In the genomic region with DNA sequence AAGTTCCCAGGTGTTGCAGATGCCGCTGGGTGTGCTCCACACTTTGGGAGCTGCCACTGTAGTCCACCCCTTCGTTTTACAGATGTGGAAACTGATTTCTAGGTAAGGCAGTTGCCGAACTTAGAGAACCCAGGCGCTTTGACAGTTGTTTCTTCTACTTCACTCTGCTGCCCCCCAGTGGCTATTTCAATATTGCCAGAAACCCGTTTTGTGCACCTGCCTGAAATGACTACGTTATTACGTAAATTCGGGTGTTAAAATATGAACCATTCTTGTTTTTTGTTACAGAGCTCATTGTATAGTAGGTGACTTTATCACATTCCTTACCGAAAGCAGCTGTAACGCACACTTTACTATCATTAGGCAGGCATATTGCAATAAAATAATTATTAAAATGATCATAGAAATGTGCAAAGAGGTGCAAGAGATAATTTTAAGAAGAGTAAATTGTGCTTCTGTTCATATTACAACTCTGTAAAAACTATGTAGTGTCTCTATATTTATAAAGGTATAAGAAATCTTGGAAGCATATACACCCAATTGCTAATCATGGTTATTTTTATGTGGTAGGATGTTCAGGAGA, we compare ENCODE assay signal across 8 cellular contexts. TPM values are rescaled to one million over a fixed set of nuclear protein-coding genes. Genes with fewer than 3 reads are reported as not detected.
DNase-seq lines count a peak whose midpoint lies in the region; ATAC-seq and TF ChIP-seq lines count a peak whose summit lies in the region.

No MANE protein-coding gene starts in this region.

- TF ChIP-seq CTCF in AG10803 (conservative IDR thresholded peaks at IDR 0.05; ENCODE audit: low read length) (peak; percentile 91), H9 (conservative IDR thresholded peaks at IDR 0.05) (peak; percentile 88)

- no peak overlapping the region for H4K5ac ChIP-seq in H9 (ENCODE audit: insufficient read length, low read depth, low read length)

- H2BK5ac ChIP-seq in H9 (ENCODE audit: insufficient read length, low read length) = no peak overlapping the region

- H3K9me3 Mint-ChIP-seq in H9 = no peaks in the 10 kb centered on the region; a peak in 2 of 5 replicates

- H4K91ac ChIP-seq in H9 (ENCODE audit: insufficient read length, low read depth, low read length) = no peak overlapping the region

- H2BK12ac ChIP-seq in H9 (ENCODE audit: insufficient read length, low read depth, low read length) = no peak overlapping the region

- no peak overlapping the region for H2BK120ac ChIP-seq in H9 (ENCODE audit: low read depth, low read length, poor library complexity, severe bottlenecking)

- no peak overlapping the region for H3T11ph ChIP-seq in H9 (ENCODE audit: low read length)

- no peak overlapping the region for H3K4me3 ChIP-seq in AG10803 (ENCODE audit: low read length)

- H3K18ac ChIP-seq in H9 (ENCODE audit: insufficient read length, low read depth, low read length) = no peak overlapping the region

- ATAC-seq in HG02763 (IDR thresholded peaks at IDR 0.05; ENCODE audit: unreplicated experiment) = no peak

- no peaks in the 10 kb centered on the region for H3K79me1 ChIP-seq in H9 (ENCODE audit: insufficient read depth, low read depth, low read length, poor library complexity, severe bottlenecking)

- no peaks in the 10 kb centered on the region for H3K27me3 ChIP-seq in H9 (ENCODE audit: insufficient read depth, low read length)

- no peaks in the 10 kb centered on the region for H4K20me1 ChIP-seq in H9 (ENCODE audit: control insufficient read depth, insufficient read depth, insufficient read length)

- H3K4me1 Mint-ChIP-seq in H9 = peaks cover 0 to 6% of the 10 kb centered on the region in 2 experiments; a peak in 2 of 4 replicates

- peaks cover 2% of the 10 kb centered on the region; the same call in 1 of the 2 replicates for H3K27me3 Mint-ChIP-seq in H9 (ENCODE audit: low read depth)

- H3K23me2 ChIP-seq in H9 (ENCODE audit: insufficient read length, low read depth, low read length, poor library complexity, severe bottlenecking) = no peaks in the 10 kb centered on the region

- no peak overlapping the region for H3K4me2 ChIP-seq in H9 (ENCODE audit: insufficient read depth, insufficient read length, low read length)

- no peak overlapping the region for H3K14ac ChIP-seq in H9 (ENCODE audit: insufficient read depth, low read length)

- H3K4me1 ChIP-seq in H9 (ENCODE audit: insufficient read depth, low read length) = no peaks in the 10 kb centered on the region

- H3K27ac ChIP-seq in H9 (ENCODE audit: insufficient read length, low read depth, low read length) = no peak overlapping the region

- no peaks in the 10 kb centered on the region for H3K79me2 ChIP-seq in H9 (ENCODE audit: insufficient read depth, low read length)

- no peak overlapping the region for H2AK5ac ChIP-seq in H9 (ENCODE audit: insufficient read length, low read length)

- H3K9me3 ChIP-seq in H9 (ENCODE audit: control insufficient read depth, low read depth, low read length) = no peaks in the 10 kb centered on the region

- H2AFZ ChIP-seq in H9 (ENCODE audit: low read length) = no peak overlapping the region

- DNase-seq in AG10803 (ENCODE audit: low read depth) = peak; percentile 61
- DNase-seq in H9 = peak; percentile 56
- DNase-seq in NCI-H748 (lab: John Stamatoyannopoulos, UW; ENCODE audit: unreplicated experiment) = peak; percentile 62
- peak; percentile 66 to 86 for DNase-seq in activated CD4-positive, alpha-beta T cell treated with anti-CD3 and anti-CD28 coated beads, Interleukin-2, amount 50 U/mL, for 24 hours (ENCODE audit: low read depth in 1 of 2, low spot score in 1 of 2)
- peak; percentile 81 for DNase-seq in dermis blood vessel endothelial cell
- DNase-seq in lung microvascular endothelial cell (ENCODE audit: low read depth in 2 of 2) = peak; percentile 68 to 80
- peak; percentile 89 for DNase-seq in stimulated activated CD8-positive, alpha-beta memory T cell treated with anti-CD3 and anti-CD28 coated beads, Interleukin-15, amount 100 ng/mL, for 1 hour (ENCODE audit: low read depth)

- no peak overlapping the region for H2BK15ac ChIP-seq in H9 (ENCODE audit: low read depth, low read length)

- WGBS in H9 (ENCODE audit: extremely low coverage, insufficient read length, low lambda C conversion rate) = no CpG with 5 or more reads among the region's 10 CpGs

- H3K36me3 Mint-ChIP-seq in H9 (ENCODE audit: insufficient read depth in 1 of 3, low read depth in 3 of 3) = no peaks in the 10 kb centered on the region

- no peak overlapping the region for H3K56ac ChIP-seq in H9 (ENCODE audit: insufficient read length, low read depth, low read length)

- no peak overlapping the region for H3K23ac ChIP-seq in H9 (ENCODE audit: insufficient read length, low read depth, low read length)

- H3K4ac ChIP-seq in H9 (ENCODE audit: low read depth, low read length) = no peak overlapping the region

- H3K9ac ChIP-seq in H9 (ENCODE audit: extremely low read depth, insufficient read length, low read length) = no peak overlapping the region

- no peak overlapping the region for H3K27ac Mint-ChIP-seq in H9

- H2BK20ac ChIP-seq in H9 (ENCODE audit: low read depth, low read length, poor library complexity, severe bottlenecking) = no peak overlapping the region

- H3K4me3 Mint-ChIP-seq in H9 = no peak overlapping the region

- no peak overlapping the region for H4K8ac ChIP-seq in H9 (replicated peaks; ENCODE audit: insufficient read length, low read depth, low read length)

RNA-seq across cellular contexts. Expression of gene OTOA, which starts 44.9 kb away (rescaled TPM):
- total RNA-seq in H9 (2021) = 0.11 and 0.13 TPM in 2 replicates
- total RNA-seq in dermis blood vessel endothelial cell = 0.09 TPM in 1 of 2 replicates, not detected in the other
- total RNA-seq in lung microvascular endothelial cell = under 0.01 TPM in 1 of 2 replicates, not detected in the other

RNA-seq across cellular contexts. Expression of gene IGSF6, which starts 56.2 kb away (rescaled TPM):
- total RNA-seq in H9 (2021) = not detected in 2 replicates
- not detected in 2 replicates for total RNA-seq in dermis blood vessel endothelial cell
- total RNA-seq in lung microvascular endothelial cell = not detected in 2 replicates
